Comparison of ENCODE assay signal across 7 cellular contexts in the genomic region with DNA sequence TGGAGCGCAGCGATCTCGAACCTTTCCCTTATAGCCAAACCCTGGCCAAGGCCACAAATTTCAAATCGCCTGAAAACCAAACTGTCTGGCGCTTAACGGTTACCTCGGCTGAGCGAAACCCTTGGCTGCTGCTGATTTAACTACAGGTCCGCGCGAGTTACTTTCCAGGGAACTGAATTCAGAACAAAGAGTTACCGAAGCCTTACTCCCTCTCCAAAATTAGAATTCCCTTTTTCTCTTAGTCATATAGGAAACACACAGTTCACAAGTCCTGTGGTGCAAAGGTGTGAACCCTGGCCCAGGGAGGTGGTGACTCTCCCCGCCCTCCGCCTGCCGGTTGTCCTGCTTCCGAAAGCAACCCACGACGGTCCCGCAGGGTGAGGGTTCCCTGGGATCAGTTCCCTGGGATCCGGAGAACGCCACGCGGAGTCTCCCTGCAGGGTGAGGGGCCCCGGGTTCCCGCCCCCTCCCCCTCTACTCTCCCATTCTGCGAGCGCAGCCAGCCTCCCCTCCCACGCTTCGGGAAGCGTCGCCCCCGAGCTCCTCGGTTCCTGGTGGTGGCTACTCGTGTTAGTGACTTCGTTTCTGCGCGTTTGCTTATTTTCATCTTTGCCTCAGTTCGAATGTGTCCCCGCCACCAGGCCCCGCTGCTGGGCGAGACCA. TPM values are rescaled to one million over a fixed set of nuclear protein-coding genes. Genes with fewer than 3 reads are reported as not detected.
DNase-seq lines count a peak whose midpoint lies in the region; ATAC-seq, FAIRE-seq and TF ChIP-seq lines count a peak whose summit lies in the region.

No MANE protein-coding gene starts in this region.

- TF ChIP-seq POLR2A in stomach (IDR thresholded peaks at IDR 0.05), result no peak

- H3K4me3 ChIP-seq in astrocyte of the cerebellum (ENCODE audit: low read depth, low read length), result peak overlapping the region; percentile 47
- peak overlapping the region; percentile 40 to 50 for H3K4me3 ChIP-seq in kidney (ENCODE audit: low read length in 2 of 2)
- peak overlapping the region; percentile 53 to 78 (median 60) for H3K4me3 ChIP-seq in stomach

- no peak for ATAC-seq in GM18873 (IDR thresholded peaks at IDR 0.05; ENCODE audit: low FRiP score, unreplicated experiment)
- no peak for ATAC-seq in HG03025 (IDR thresholded peaks at IDR 0.05; ENCODE audit: low FRiP score, unreplicated experiment)

- in situ Hi-C loops in KBM-7 (cut with MboI; ENCODE audit: low pct_unique_long_range_greater_than_20kb, low sequenced_read_pairs) (no loop called here), astrocyte of the cerebellum (cut with HindIII; ENCODE audit: low sequenced_read_pairs) (no loop called here)

- H3K9ac ChIP-seq in kidney (ENCODE audit: low read length in 2 of 2), result no peak overlapping the region

- H3K27ac ChIP-seq in kidney (ENCODE audit: low read depth in 2 of 2, low read length in 2 of 2) (no peak overlapping the region), stomach (peak overlapping the region in 1 of 5 donors; percentile 4)

- WGBS in stomach, 5 donors, result 1 to 6% (median 4%) methylated on average over 25 to 41 of the region's 41 CpGs

- H3K9me3 ChIP-seq in kidney (ENCODE audit: control insufficient read depth in 1 of 2, low read length in 2 of 2), result no peaks in the 10 kb centered on the region
- H3K9me3 ChIP-seq in stomach, result no peaks in the 10 kb centered on the region

- no peak for TF ChIP-seq CTCF in astrocyte of the cerebellum (IDR thresholded peaks at IDR 0.05; ENCODE audit: low read depth, low read length, missing control alignments)
- no peak for TF ChIP-seq CTCF in kidney (IDR thresholded peaks at IDR 0.05; ENCODE audit: borderline replicate concordance, extremely low read depth, insufficient read depth)
- no peak for TF ChIP-seq CTCF in stomach (IDR thresholded peaks at IDR 0.05)

- no peak for TF ChIP-seq EP300 in stomach (IDR thresholded peaks at IDR 0.05)

- H3K27me3 ChIP-seq in stomach, result peaks cover 14 to 70% (median 55%) of the 10 kb centered on the region in 3 donors

- intact Hi-C loops in kidney (cut with DNase I), result no loop called here
- intact Hi-C loops in stomach (cut with DNase I; ENCODE audit: low total_unique reads), result no loop called here

- FAIRE-seq in kidney (lab: Jason Lieb, UNC), result no peak

- H3K36me3 ChIP-seq in kidney (ENCODE audit: control insufficient read depth in 1 of 2, insufficient read depth in 2 of 2, low read length in 2 of 2), result no peaks in the 10 kb centered on the region
- H3K36me3 ChIP-seq in stomach, result peaks cover 0 to 10% (median 1%) of the 10 kb centered on the region in 4 donors

- DNase-seq in GM03348 (ENCODE audit: low spot score) (peak; percentile 31), KBM-7 (peak; percentile 15), astrocyte of the cerebellum (ENCODE audit: low read depth) (no peak), kidney (no peak), stomach (no peak)

- H3K4me1 ChIP-seq in kidney (ENCODE audit: control insufficient read depth in 1 of 2, insufficient read depth in 1 of 2, low read depth in 1 of 2, low read length in 2 of 2) (peaks cover 10 to 16% of the 10 kb centered on the region in 2 donors), stomach (peaks cover 38 to 39% (median 39%) of the 10 kb centered on the region in 4 donors)

RNA-seq across cellular contexts. Expression of a gene that starts 1.1 kb away (rescaled TPM):
- not detected for total RNA-seq in kidney
- not detected for polyA plus RNA-seq in kidney (ENCODE audit: insufficient read depth, low read depth, low replicate concordance)
- total RNA-seq in stomach, result under 1 TPM in 1 of 5 donors, not detected in 4; 0.18 TPM
- under 1 TPM in 2 of 3 donors, not detected in 1; 0.08 to 0.31 TPM for polyA plus RNA-seq in stomach

Comparison
In these comparisons a context has a peak if more than half of its experiments do, and no peak if none do; other contexts are left out.
1. DNase-seq: peak in GM03348 (single experiment) and KBM-7 (single experiment); none in astrocyte of the cerebellum (single experiment), kidney (single experiment) and stomach (single experiment).
2. Peak in every context shown above with its lines, with median percentiles within 50 percentile points of each other: H3K4me3 ChIP-seq.